In the genomic region with DNA sequence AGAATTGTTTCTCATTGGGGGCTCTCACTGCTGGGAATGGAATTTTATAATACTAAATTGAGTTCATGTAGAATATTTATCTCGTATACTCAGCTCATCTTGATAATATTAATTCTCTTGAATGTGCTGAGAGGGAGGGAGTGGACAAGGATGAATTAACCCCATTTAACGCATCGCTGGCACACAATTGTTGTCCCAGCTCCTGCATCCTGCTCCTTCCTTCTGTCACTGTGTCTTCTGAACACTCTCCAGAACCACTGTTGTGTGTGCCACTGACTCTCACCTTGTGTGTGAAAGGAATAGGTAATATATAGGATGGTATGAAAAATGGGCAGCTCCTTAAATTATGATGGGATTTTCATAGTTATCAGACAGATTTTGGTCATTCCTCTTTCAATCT, we compare ENCODE assay signal across 24 cellular contexts.
"Had no signal": no experiment of that assay in that cellular context is flagged by ENCODE, and none has a peak within 500 bp of the region (broad histone marks: within the 10 kb centered on the region; RNA-seq: fewer than 3 reads in every experiment).

No MANE protein-coding gene starts in this region.

- ATAC-seq: left lobe of liver; left ventricle myocardium superior; lower lobe of right lung; natural killer cell; sciatic nerve; stimulated activated naive B cell treated with anti-CD40 and anti-IgM and Interleukin-4, amounts not matched to agents 10 μg/mL and 1 μg/mL and 100 μg/mL, for 72 hours; stimulated activated naive CD8-positive, alpha-beta T cell treated with anti-CD3 and anti-CD28 coated beads, Interleukin-15, Interleukin-2, amounts not matched to agents 100 U/mL and 50 U/mL, for 24 hours had no signal

- DNase-seq: islet precursor cell; left ventricle myocardium superior; lower lobe of right lung; mammary epithelial cell; mesenchymal stem cell; naive B cell; natural killer cell; nephron progenitor cell; occipital lobe; ovary; right cardiac atrium; stimulated activated CD4-positive, alpha-beta T cell treated with anti-CD3 and anti-CD28 coated beads, Interleukin-12 subunit alpha, Interleukin-12 subunit beta, amount 100 ng/mL, for 4 hours; stimulated activated CD4-positive, alpha-beta T cell treated with anti-CD3 and anti-CD28 coated beads, Interleukin-15, amount 100 ng/mL, for 24 hours; stimulated activated CD4-positive, alpha-beta T cell treated with anti-CD3 and anti-CD28 coated beads, Interleukin-2, amount 100 ng/mL, for 24 hours; stimulated activated CD4-positive, alpha-beta T cell treated with anti-CD3 and anti-CD28 coated beads, Interleukin-4, amount 100 ng/mL, for 1 hour; stimulated activated naive B cell treated with anti-CD40 and anti-IgM and Interleukin-4, amounts not matched to agents 10 μg/mL and 1 μg/mL and 100 μg/mL, for 72 hours; stimulated activated naive CD8-positive, alpha-beta T cell treated with anti-CD3 and anti-CD28 coated beads, Interleukin-15, Interleukin-2, amounts not matched to agents 100 U/mL and 50 U/mL, for 24 hours; stomach; testis; thyroid gland; transverse colon; upper lobe of left lung had no signal
